ENCODE assay signal across 1 cellular context in the genomic region with DNA sequence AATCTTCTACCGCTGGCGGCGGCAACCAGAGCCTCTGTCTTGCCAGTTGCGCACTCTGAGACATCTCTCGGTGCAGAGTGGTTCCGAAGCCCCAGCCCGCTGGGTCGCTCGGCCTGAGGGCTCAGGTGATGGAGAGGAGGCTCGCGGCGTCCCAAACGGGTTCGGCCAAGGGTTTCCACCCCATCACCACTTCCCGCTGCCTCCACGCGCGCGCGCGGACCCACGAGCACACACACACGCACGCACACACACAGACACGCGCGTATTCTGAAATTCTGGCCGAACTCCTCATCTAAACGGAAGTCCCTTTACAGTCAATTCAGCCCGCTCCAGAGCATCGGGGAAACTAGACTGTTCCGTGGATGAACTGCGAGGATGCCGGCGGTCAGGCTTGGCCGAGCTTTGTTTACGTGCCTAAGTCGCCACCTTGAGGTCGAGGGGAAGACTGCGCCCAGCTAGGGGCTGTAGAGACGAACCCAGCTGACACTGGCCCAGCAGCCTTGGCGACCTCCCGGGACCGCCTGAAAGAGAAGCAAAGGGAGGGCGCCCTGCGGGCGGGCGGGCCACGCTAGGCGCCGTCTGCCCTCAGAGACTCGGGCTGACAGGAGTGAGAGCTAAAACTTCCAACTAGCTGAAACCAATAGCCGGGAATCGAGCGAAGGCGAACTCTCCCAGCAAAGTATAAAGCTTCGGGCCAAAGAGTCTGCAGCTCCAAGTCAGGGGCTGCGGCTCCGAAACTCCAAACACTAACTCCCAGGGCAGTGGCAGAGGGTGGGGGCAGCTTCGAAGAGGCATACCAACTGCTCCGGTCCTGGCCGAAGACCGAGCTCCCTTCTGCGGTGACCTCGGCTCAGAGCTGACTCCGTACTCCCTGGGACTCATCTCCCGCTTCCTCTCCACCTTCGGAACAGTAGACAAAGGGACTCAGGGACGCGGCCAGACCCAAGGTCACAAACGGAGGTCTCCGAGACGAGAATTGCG.
TF ChIP-seq lines count a peak whose summit lies in the region.

No MANE protein-coding gene starts in this region.

TF ChIP-seq in K562, 482 proteins besides CTCF, POLR2A, EP300 and RAD21 (continued from another document and continues in another):
- TF ChIP-seq, protein P1, sequence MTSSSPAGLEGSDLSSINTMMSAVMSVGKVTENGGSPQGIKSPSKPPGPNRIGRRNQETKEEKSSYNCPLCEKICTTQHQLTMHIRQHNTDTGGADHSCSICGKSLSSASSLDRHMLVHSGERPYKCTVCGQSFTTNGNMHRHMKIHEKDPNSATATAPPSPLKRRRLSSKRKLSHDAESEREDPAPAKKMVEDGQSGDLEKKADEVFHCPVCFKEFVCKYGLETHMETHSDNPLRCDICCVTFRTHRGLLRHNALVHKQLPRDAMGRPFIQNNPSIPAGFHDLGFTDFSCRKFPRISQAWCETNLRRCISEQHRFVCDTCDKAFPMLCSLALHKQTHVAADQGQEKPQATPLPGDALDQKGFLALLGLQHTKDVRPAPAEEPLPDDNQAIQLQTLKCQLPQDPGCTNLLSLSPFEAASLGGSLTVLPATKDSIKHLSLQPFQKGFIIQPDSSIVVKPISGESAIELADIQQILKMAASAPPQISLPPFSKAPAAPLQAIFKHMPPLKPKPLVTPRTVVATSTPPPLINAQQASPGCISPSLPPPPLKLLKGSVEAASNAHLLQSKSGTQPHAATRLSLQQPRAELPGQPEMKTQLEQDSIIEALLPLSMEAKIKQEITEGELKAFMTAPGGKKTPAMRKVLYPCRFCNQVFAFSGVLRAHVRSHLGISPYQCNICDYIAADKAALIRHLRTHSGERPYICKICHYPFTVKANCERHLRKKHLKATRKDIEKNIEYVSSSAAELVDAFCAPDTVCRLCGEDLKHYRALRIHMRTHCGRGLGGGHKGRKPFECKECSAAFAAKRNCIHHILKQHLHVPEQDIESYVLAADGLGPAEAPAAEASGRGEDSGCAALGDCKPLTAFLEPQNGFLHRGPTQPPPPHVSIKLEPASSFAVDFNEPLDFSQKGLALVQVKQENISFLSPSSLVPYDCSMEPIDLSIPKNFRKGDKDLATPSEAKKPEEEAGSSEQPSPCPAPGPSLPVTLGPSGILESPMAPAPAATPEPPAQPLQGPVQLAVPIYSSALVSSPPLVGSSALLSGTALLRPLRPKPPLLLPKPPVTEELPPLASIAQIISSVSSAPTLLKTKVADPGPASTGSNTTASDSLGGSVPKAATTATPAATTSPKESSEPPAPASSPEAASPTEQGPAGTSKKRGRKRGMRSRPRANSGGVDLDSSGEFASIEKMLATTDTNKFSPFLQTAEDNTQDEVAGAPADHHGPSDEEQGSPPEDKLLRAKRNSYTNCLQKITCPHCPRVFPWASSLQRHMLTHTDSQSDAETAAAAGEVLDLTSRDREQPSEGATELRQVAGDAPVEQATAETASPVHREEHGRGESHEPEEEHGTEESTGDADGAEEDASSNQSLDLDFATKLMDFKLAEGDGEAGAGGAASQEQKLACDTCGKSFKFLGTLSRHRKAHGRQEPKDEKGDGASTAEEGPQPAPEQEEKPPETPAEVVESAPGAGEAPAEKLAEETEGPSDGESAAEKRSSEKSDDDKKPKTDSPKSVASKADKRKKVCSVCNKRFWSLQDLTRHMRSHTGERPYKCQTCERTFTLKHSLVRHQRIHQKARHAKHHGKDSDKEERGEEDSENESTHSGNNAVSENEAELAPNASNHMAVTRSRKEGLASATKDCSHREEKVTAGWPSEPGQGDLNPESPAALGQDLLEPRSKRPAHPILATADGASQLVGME (CRISPR knock-in tag; IDR thresholded peaks at IDR 0.05) = 0 out of 2 replicates have a peak, but pooled peaks have one; percentile 56
- TF ChIP-seq TARDBP (IDR thresholded peaks at IDR 0.05) (no peak; the same call in 1 of the 2 replicates), CREM (IDR thresholded peaks at IDR 0.05; ENCODE audit: low read depth) (peak; percentile 11; the same call in 1 of the 2 replicates), FOXA3 (CRISPR knock-in tag; conservative IDR thresholded peaks at IDR 0.05 in 1 of 2, IDR thresholded peaks at IDR 0.05 in 1 of 2) (no peak), SUPT5H (IDR thresholded peaks at IDR 0.05) (no peak), KHSRP (IDR thresholded peaks at IDR 0.05) (no peak), ZNF77 (CRISPR knock-in tag; IDR thresholded peaks at IDR 0.05) (no peak), NFE2L1 (tag; IDR thresholded peaks at IDR 0.05; ENCODE audit: borderline replicate concordance, low read depth) (no peak), SMARCE1 (IDR thresholded peaks at IDR 0.05) (no peak), SRSF3 (IDR thresholded peaks at IDR 0.05; ENCODE audit: insufficient read depth, low read length) (no peak), MCM2 (IDR thresholded peaks at IDR 0.05; ENCODE audit: low read depth) (no peak), RUNX1 (IDR thresholded peaks at IDR 0.05; ENCODE audit: low read depth) (no peak), ETV6 (IDR thresholded peaks at IDR 0.05; ENCODE audit: borderline replicate concordance in 1 of 2, low read depth in 2 of 2, low read length in 1 of 2) (no peak), ETV6 (CRISPR knock-in tag; IDR thresholded peaks at IDR 0.05; ENCODE audit: borderline replicate concordance) (no peak), ETV1 (tag; conservative IDR thresholded peaks at IDR 0.05; ENCODE audit: low read depth) (no peak), KAT8 (IDR thresholded peaks at IDR 0.05; ENCODE audit: low read depth) (no peak), KAT2B (IDR thresholded peaks at IDR 0.05; ENCODE audit: low read depth, low read length) (no peak), SAFB (IDR thresholded peaks at IDR 0.05; ENCODE audit: borderline replicate concordance, low read depth, low read length) (peak; percentile 73; the same call in 1 of the 2 replicates), YBX1 (IDR thresholded peaks at IDR 0.05) (no peak), EZH2 (IDR thresholded peaks at IDR 0.05; ENCODE audit: borderline replicate concordance, low read depth, low read length) (no peak), KDM5B (IDR thresholded peaks at IDR 0.05; ENCODE audit: insufficient replicate concordance, low read depth, low read length) (no peak), ZNF324 (CRISPR knock-in tag; IDR thresholded peaks at IDR 0.05) (no peak), CTBP1 (IDR thresholded peaks at IDR 0.05; ENCODE audit: borderline replicate concordance) (peak; percentile 81), ZNF551 (CRISPR knock-in tag; IDR thresholded peaks at IDR 0.05) (no peak), TAF1 (IDR thresholded peaks at IDR 0.05; ENCODE audit: control insufficient read depth, extremely low read depth, insufficient read depth, low read length, severe bottlenecking) (no peak), ZNF589 (CRISPR knock-in tag; IDR thresholded peaks at IDR 0.05; ENCODE audit: low read depth) (no peak), HMGN3 (IDR thresholded peaks at IDR 0.05; ENCODE audit: borderline replicate concordance, extremely low read depth, insufficient read length, low read depth, low read length) (peak; percentile 8), ZNF253 (CRISPR knock-in tag; conservative IDR thresholded peaks at IDR 0.05) (no peak), MTA3 (IDR thresholded peaks at IDR 0.05; ENCODE audit: borderline replicate concordance) (peak; percentile 33; the same call in 1 of the 2 replicates)
- TF ChIP-seq, protein P2, sequence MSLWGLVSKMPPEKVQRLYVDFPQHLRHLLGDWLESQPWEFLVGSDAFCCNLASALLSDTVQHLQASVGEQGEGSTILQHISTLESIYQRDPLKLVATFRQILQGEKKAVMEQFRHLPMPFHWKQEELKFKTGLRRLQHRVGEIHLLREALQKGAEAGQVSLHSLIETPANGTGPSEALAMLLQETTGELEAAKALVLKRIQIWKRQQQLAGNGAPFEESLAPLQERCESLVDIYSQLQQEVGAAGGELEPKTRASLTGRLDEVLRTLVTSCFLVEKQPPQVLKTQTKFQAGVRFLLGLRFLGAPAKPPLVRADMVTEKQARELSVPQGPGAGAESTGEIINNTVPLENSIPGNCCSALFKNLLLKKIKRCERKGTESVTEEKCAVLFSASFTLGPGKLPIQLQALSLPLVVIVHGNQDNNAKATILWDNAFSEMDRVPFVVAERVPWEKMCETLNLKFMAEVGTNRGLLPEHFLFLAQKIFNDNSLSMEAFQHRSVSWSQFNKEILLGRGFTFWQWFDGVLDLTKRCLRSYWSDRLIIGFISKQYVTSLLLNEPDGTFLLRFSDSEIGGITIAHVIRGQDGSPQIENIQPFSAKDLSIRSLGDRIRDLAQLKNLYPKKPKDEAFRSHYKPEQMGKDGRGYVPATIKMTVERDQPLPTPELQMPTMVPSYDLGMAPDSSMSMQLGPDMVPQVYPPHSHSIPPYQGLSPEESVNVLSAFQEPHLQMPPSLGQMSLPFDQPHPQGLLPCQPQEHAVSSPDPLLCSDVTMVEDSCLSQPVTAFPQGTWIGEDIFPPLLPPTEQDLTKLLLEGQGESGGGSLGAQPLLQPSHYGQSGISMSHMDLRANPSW (CRISPR knock-in tag; IDR thresholded peaks at IDR 0.05) = no peak
- TF ChIP-seq, protein P3, sequence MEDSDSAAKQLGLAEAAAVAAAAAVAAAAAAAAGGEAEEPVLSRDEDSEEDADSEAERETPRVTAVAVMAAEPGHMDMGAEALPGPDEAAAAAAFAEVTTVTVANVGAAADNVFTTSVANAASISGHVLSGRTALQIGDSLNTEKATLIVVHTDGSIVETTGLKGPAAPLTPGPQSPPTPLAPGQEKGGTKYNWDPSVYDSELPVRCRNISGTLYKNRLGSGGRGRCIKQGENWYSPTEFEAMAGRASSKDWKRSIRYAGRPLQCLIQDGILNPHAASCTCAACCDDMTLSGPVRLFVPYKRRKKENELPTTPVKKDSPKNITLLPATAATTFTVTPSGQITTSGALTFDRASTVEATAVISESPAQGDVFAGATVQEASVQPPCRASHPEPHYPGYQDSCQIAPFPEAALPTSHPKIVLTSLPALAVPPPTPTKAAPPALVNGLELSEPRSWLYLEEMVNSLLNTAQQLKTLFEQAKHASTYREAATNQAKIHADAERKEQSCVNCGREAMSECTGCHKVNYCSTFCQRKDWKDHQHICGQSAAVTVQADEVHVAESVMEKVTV (CRISPR knock-in tag; IDR thresholded peaks at IDR 0.05) = peak; percentile 69; the same call in 1 of the 2 replicates
- TF ChIP-seq, protein P4, sequence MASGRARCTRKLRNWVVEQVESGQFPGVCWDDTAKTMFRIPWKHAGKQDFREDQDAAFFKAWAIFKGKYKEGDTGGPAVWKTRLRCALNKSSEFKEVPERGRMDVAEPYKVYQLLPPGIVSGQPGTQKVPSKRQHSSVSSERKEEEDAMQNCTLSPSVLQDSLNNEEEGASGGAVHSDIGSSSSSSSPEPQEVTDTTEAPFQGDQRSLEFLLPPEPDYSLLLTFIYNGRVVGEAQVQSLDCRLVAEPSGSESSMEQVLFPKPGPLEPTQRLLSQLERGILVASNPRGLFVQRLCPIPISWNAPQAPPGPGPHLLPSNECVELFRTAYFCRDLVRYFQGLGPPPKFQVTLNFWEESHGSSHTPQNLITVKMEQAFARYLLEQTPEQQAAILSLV (tag; IDR thresholded peaks at IDR 0.05) = no peak
- TF ChIP-seq, protein P5, sequence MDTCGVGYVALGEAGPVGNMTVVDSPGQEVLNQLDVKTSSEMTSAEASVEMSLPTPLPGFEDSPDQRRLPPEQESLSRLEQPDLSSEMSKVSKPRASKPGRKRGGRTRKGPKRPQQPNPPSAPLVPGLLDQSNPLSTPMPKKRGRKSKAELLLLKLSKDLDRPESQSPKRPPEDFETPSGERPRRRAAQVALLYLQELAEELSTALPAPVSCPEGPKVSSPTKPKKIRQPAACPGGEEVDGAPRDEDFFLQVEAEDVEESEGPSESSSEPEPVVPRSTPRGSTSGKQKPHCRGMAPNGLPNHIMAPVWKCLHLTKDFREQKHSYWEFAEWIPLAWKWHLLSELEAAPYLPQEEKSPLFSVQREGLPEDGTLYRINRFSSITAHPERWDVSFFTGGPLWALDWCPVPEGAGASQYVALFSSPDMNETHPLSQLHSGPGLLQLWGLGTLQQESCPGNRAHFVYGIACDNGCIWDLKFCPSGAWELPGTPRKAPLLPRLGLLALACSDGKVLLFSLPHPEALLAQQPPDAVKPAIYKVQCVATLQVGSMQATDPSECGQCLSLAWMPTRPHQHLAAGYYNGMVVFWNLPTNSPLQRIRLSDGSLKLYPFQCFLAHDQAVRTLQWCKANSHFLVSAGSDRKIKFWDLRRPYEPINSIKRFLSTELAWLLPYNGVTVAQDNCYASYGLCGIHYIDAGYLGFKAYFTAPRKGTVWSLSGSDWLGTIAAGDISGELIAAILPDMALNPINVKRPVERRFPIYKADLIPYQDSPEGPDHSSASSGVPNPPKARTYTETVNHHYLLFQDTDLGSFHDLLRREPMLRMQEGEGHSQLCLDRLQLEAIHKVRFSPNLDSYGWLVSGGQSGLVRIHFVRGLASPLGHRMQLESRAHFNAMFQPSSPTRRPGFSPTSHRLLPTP (IDR thresholded peaks at IDR 0.05; ENCODE audit: borderline replicate concordance, extremely low read depth, insufficient read length) = no peak
- TF ChIP-seq, protein P6, sequence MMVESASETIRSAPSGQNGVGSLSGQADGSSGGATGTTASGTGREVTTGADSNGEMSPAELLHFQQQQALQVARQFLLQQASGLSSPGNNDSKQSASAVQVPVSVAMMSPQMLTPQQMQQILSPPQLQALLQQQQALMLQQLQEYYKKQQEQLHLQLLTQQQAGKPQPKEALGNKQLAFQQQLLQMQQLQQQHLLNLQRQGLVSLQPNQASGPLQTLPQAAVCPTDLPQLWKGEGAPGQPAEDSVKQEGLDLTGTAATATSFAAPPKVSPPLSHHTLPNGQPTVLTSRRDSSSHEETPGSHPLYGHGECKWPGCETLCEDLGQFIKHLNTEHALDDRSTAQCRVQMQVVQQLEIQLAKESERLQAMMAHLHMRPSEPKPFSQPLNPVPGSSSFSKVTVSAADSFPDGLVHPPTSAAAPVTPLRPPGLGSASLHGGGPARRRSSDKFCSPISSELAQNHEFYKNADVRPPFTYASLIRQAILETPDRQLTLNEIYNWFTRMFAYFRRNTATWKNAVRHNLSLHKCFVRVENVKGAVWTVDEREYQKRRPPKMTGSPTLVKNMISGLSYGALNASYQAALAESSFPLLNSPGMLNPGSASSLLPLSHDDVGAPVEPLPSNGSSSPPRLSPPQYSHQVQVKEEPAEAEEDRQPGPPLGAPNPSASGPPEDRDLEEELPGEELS (CRISPR knock-in tag; IDR thresholded peaks at IDR 0.05; ENCODE audit: borderline replicate concordance) = no peak
- TF ChIP-seq, protein P7, sequence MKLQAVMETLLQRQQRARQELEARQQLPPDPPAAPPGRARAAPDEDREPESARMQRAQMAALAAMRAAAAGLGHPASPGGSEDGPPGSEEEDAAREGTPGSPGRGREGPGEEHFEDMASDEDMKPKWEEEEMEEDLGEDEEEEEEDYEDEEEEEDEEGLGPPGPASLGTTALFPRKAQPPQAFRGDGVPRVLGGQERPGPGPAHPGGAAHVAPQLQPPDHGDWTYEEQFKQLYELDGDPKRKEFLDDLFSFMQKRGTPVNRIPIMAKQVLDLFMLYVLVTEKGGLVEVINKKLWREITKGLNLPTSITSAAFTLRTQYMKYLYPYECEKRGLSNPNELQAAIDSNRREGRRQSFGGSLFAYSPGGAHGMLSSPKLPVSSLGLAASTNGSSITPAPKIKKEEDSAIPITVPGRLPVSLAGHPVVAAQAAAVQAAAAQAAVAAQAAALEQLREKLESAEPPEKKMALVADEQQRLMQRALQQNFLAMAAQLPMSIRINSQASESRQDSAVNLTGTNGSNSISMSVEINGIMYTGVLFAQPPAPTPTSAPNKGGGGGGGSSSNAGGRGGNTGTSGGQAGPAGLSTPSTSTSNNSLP (IDR thresholded peaks at IDR 0.05; ENCODE audit: borderline replicate concordance, low read depth, low read length) = no peak
